In the genomic region with DNA sequence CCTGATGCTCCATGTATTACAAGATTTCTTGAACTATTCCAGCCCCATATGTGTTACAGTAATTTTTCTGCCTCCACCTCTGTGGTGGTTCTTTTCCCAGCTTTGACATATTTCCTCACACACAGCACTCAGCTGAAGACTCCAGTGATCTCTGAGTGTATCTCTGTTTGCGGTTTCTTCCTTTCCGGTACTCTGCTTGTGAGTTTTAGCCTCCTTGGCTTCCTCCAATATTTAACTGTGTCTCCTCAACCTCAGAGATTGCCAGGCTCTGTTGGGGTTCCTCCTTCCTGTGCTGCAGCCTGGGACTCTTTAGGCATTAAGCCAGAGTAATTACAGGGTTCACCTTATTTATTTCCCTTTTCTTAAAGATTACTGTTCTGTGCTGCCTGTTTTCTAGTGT, we compare ENCODE assay signal across 15 cellular contexts.
DNase-seq lines count a peak whose midpoint lies in the region; ATAC-seq, FAIRE-seq and TF ChIP-seq lines count a peak whose summit lies in the region.
"Had no signal": no experiment of that assay in that cellular context is flagged by ENCODE, and none has a peak within 500 bp of the region (broad histone marks: within the 10 kb centered on the region; RNA-seq: fewer than 3 reads in every experiment).

No MANE protein-coding gene starts in this region.

- H4K20me1 ChIP-seq in DND-41 (ENCODE audit: insufficient read depth, low read length) = peaks cover 4% of the 10 kb centered on the region; the same call in 1 of the 2 replicates

- FAIRE-seq in RCC 7860 (lab: Jason Lieb, UNC) = peak; percentile 45
- FAIRE-seq: islet of Langerhans, urothelium cell line had no signal

- peak overlapping the region; percentile 25; the same call in 1 of the 2 replicates for H3K4me2 ChIP-seq in DND-41 (ENCODE audit: insufficient read depth, low read length)

- H3K4me1 ChIP-seq in DND-41 (ENCODE audit: insufficient read depth, low read length) = peaks cover 27% of the 10 kb centered on the region

- ATAC-seq in DND-41 (ENCODE audit: insufficient read depth, low read depth) = peak; percentile 100
- ATAC-seq in HG03342 (IDR thresholded peaks at IDR 0.05; ENCODE audit: unreplicated experiment) = no peak
- no peak for ATAC-seq in HG03442 (IDR thresholded peaks at IDR 0.05; ENCODE audit: unreplicated experiment)
- no peak for ATAC-seq in HG02981 (IDR thresholded peaks at IDR 0.05; ENCODE audit: unreplicated experiment)

- no peak for TF ChIP-seq CTCF in AG04450 (IDR thresholded peaks at IDR 0.05; ENCODE audit: low read depth, low read length)
- no peak for TF ChIP-seq CTCF in DND-41 (IDR thresholded peaks at IDR 0.05; ENCODE audit: borderline replicate concordance, extremely low read depth, low read length, poor library complexity, severe bottlenecking)
- no peak for TF ChIP-seq CTCF in fibroblast of mammary gland (conservative IDR thresholded peaks at IDR 0.05; ENCODE audit: control insufficient read depth, insufficient read depth, low read depth, low read length)

- DNase-seq in AG04450 (ENCODE audit: low read depth, low spot score) (peak; percentile 13), DND-41 (peak; percentile 65), RCC 7860 (ENCODE audit: low spot score) (no peak), fibroblast of mammary gland (ENCODE audit: low read depth) (peak; percentile 23), NCI-H1436 (lab: John Stamatoyannopoulos, UW) (no peak)
- DNase-seq: activated effector memory CD4-positive, alpha-beta T cell treated with Interleukin-2 at 50 U/mL for 16 hours; DMS153; HCEC 1CT; NCI-H2029 treated with DMSO at 0.1 percent for 48 hours had no signal

- no peaks in the 10 kb centered on the region for H3K27me3 ChIP-seq in AG04450 (ENCODE audit: control insufficient read depth, insufficient read depth, low read length)
- no peaks in the 10 kb centered on the region for H3K27me3 ChIP-seq in DND-41 (ENCODE audit: insufficient read depth, low read length, poor library complexity)
- H3K27me3 ChIP-seq: SJSA1 had no signal

- CTCF ChIA-PET in AG04450 (lab: Charles Lee) = interaction anchor here (0.7 kb wide), 3 partner anchors 79 to 458 kb away, joined by 3 read pairs; no protein-coding TSS in a partner anchor

- H3K36me3 ChIP-seq in DND-41 (ENCODE audit: insufficient read depth, low read length) = peaks cover 33% of the 10 kb centered on the region

- POLR2A ChIA-PET in AG04450 (lab: Yijun Ruan, JAX) = no interaction called here

- H3K9ac ChIP-seq in DND-41 (ENCODE audit: low read depth, low read length) = no peak overlapping the region

- H2AFZ ChIP-seq in DND-41 (ENCODE audit: low read depth, low read length) = no peak overlapping the region

- H3K9me3 ChIP-seq in AG04450 (ENCODE audit: control insufficient read depth, insufficient read depth, low read length) (no peaks in the 10 kb centered on the region), DND-41 (ENCODE audit: insufficient read depth, low read length, severe bottlenecking) (no peaks in the 10 kb centered on the region)
- H3K9me3 ChIP-seq: SJSA1 had no signal

- no peaks in the 10 kb centered on the region for H3K79me2 ChIP-seq in DND-41 (ENCODE audit: insufficient read depth, low read length)

- no peak overlapping the region for H3K27ac ChIP-seq in AG04450 (ENCODE audit: low read depth, low read length)
- 0 out of 2 replicates have a peak overlapping the region, but pooled peaks have one; percentile 11 for H3K27ac ChIP-seq in DND-41 (ENCODE audit: low read length)

- H3K4me3 ChIP-seq in AG04450 (ENCODE audit: low read depth, low read length) (no peak overlapping the region), DND-41 (ENCODE audit: low read depth in 1 of 2, low read length in 2 of 2) (no peak overlapping the region), fibroblast of mammary gland (ENCODE audit: control insufficient read depth, low read depth, low read length) (no peak overlapping the region)
- H3K4me3 ChIP-seq: SJSA1 had no signal

Comparison
In these comparisons a context has a peak if more than half of its experiments do, and no peak if none do; other contexts are left out.
1. DNase-seq: peak in AG04450 (single experiment), DND-41 (single experiment) and fibroblast of mammary gland (single experiment); none in RCC 7860 (single experiment) and NCI-H1436 (single experiment).